ENCODE assay signal across 19 cellular contexts in genomic region chr13:42274386-42275097, GRCh38. TPM values are rescaled to one million over a fixed set of nuclear protein-coding genes. Genes with fewer than 3 reads are reported as not detected.
DNase-seq lines count a peak whose midpoint lies in the region; ATAC-seq and TF ChIP-seq lines count a peak whose summit lies in the region.
"Had no signal": no experiment of that assay in that cellular context is flagged by ENCODE, and none has a peak within 500 bp of the region (broad histone marks: within the 10 kb centered on the region; RNA-seq: fewer than 3 reads in every experiment).

No MANE protein-coding gene starts in this region.

- no peaks in the 10 kb centered on the region for H3K9me3 Mint-ChIP-seq in CD4-positive, CD25-positive, alpha-beta regulatory T cell
- no peaks in the 10 kb centered on the region for H3K9me3 Mint-ChIP-seq in immature natural killer cell

- H3K4me3 ChIP-seq in CD4-positive, CD25-positive, alpha-beta regulatory T cell (ENCODE audit: low read depth, low read length) = peak overlapping the region; percentile 89
- H3K4me3 ChIP-seq in GM12864 (ENCODE audit: low read depth, low read length) = peak overlapping the region; percentile 85
- H3K4me3 ChIP-seq: left lung, suprapubic skin had no signal

- H3K27me3 Mint-ChIP-seq in CD4-positive, CD25-positive, alpha-beta regulatory T cell = no peaks in the 10 kb centered on the region
- H3K27me3 Mint-ChIP-seq in T-helper 17 cell (no peaks in the 10 kb centered on the region), immature natural killer cell (ENCODE audit: low read depth in 3 of 3) (peaks cover 8 to 13% (median 11%) of the 10 kb centered on the region in 3 donors)

- H3K36me3 Mint-ChIP-seq in CD4-positive, CD25-positive, alpha-beta regulatory T cell = no peaks in the 10 kb centered on the region
- peaks cover 5% of the 10 kb centered on the region for H3K36me3 Mint-ChIP-seq in T-helper 17 cell (ENCODE audit: low read depth)
- no peaks in the 10 kb centered on the region for H3K36me3 Mint-ChIP-seq in immature natural killer cell

- peaks cover 65% of the 10 kb centered on the region for H3K4me1 ChIP-seq in CD4-positive, CD25-positive, alpha-beta regulatory T cell (ENCODE audit: control insufficient read depth, insufficient read depth, low read length, poor library complexity, severe bottlenecking)

- H3K27ac ChIP-seq in CD4-positive, CD25-positive, alpha-beta regulatory T cell (ENCODE audit: insufficient read depth, low read length, poor library complexity, severe bottlenecking) = peak overlapping the region; percentile 98
- H3K27ac ChIP-seq: epithelial cell of prostate, left lung, neutrophil, suprapubic skin, VCaP had no signal

- peak in 1 of 3 donors; percentile 4 for DNase-seq in CD4-positive, CD25-positive, alpha-beta regulatory T cell
- DNase-seq in GM12864 (ENCODE audit: low read depth) (no peak), T-helper 17 cell (no peak), immature natural killer cell (no peak), GF-D8 (lab: John Stamatoyannopoulos, UW) (no peak), retina (no peak)
- no peak for DNase-seq in stimulated activated CD4-positive, alpha-beta T cell treated with anti-CD3 and anti-CD28 coated beads, Interleukin-4, amount 100 ng/mL, for 1 hour
- DNase-seq in stimulated activated CD4-positive, alpha-beta T cell treated with anti-CD3 and anti-CD28 coated beads, Interleukin-12 subunit alpha, Interleukin-12 subunit beta, amount 100 ng/mL, for 4 hours = no peak
- DNase-seq: activated effector memory CD4-positive, alpha-beta T cell treated with Interleukin-2 at 50 U/mL for 16 hours; caudate nucleus; heart right ventricle; left lung; NCI-H1436; Right ventricle myocardium superior had no signal

- H3K27me3 ChIP-seq in CD4-positive, CD25-positive, alpha-beta regulatory T cell (ENCODE audit: control insufficient read depth, insufficient read depth, low read length) = no peaks in the 10 kb centered on the region
- H3K27me3 ChIP-seq: heart right ventricle, left lung, neutrophil, suprapubic skin had no signal

- no peak for ATAC-seq in CD4-positive, CD25-positive, alpha-beta regulatory T cell (ENCODE audit: low read depth in 2 of 2)
- ATAC-seq in T-helper 17 cell = no peak
- ATAC-seq: heart right ventricle, HepG2, left lung had no signal

- H3K9me3 ChIP-seq in CD4-positive, CD25-positive, alpha-beta regulatory T cell (ENCODE audit: control insufficient read depth in 2 of 2, low read length in 2 of 2) = no peaks in the 10 kb centered on the region
- H3K9me3 ChIP-seq in T-helper 17 cell (ENCODE audit: control insufficient read depth, low read length, poor library complexity, severe bottlenecking) = no peaks in the 10 kb centered on the region
- H3K9me3 ChIP-seq: heart right ventricle, left lung, neutrophil, suprapubic skin had no signal

- peak overlapping the region in 3 of 4 donors; percentile 76 to 82 (median 82) for H3K4me3 Mint-ChIP-seq in CD4-positive, CD25-positive, alpha-beta regulatory T cell
- H3K4me3 Mint-ChIP-seq in T-helper 17 cell (peak overlapping the region; percentile 83), immature natural killer cell (no peak overlapping the region)

- no peaks in the 10 kb centered on the region for H3K36me3 ChIP-seq in CD4-positive, CD25-positive, alpha-beta regulatory T cell (ENCODE audit: control insufficient read depth, insufficient read depth, low read length)
- H3K36me3 ChIP-seq: heart right ventricle, left lung, neutrophil, suprapubic skin had no signal

- H3K27ac Mint-ChIP-seq in CD4-positive, CD25-positive, alpha-beta regulatory T cell = peak overlapping the region; percentile 79 to 97 (median 90)
- H3K27ac Mint-ChIP-seq in T-helper 17 cell = peak overlapping the region; percentile 100
- H3K27ac Mint-ChIP-seq in immature natural killer cell = peak overlapping the region in 4 of 6 donors; percentile 14 to 53 (median 48)

- TF ChIP-seq CTCF in GM12864 (IDR thresholded peaks at IDR 0.05; ENCODE audit: low read depth, low read length, missing control alignments) = no peak

- H3K4me1 Mint-ChIP-seq in CD4-positive, CD25-positive, alpha-beta regulatory T cell = peaks cover 33 to 49% (median 44%) of the 10 kb centered on the region in 4 donors
- H3K4me1 Mint-ChIP-seq in T-helper 17 cell = peaks cover 53% of the 10 kb centered on the region
- peaks cover 49 to 62% of the 10 kb centered on the region in 2 donors for H3K4me1 Mint-ChIP-seq in immature natural killer cell

RNA-seq across cellular contexts. Expression of gene AKAP11, which starts 2.6 kb away (rescaled TPM):
- 41.4 TPM for total RNA-seq in CD4-positive, CD25-positive, alpha-beta regulatory T cell
- polyA plus RNA-seq in CD4-positive, CD25-positive, alpha-beta regulatory T cell = 1 to 10 TPM; 3.6 to 5.8 (median 4.6) TPM
- 10 to 100 TPM; 24.1 to 24.9 TPM for total RNA-seq in T-helper 17 cell
- polyA plus RNA-seq in immature natural killer cell = 1 to 10 TPM; 1.8 to 4.0 (median 2.9) TPM

Comparison
In these comparisons a context has a peak if more than half of its experiments do, and no peak if none do; other contexts are left out.
1. H3K27ac Mint-ChIP-seq: peak in every context shown above with its lines; median percentile 100 in T-helper 17 cell; 90 in CD4-positive, CD25-positive, alpha-beta regulatory T cell; 48 in immature natural killer cell.
2. H3K4me3 Mint-ChIP-seq: peak in CD4-positive, CD25-positive, alpha-beta regulatory T cell (3 of 4) and T-helper 17 cell (single experiment); none in immature natural killer cell (0 of 5).